20 cellular contexts compared by ENCODE assay signal in the genomic region with DNA sequence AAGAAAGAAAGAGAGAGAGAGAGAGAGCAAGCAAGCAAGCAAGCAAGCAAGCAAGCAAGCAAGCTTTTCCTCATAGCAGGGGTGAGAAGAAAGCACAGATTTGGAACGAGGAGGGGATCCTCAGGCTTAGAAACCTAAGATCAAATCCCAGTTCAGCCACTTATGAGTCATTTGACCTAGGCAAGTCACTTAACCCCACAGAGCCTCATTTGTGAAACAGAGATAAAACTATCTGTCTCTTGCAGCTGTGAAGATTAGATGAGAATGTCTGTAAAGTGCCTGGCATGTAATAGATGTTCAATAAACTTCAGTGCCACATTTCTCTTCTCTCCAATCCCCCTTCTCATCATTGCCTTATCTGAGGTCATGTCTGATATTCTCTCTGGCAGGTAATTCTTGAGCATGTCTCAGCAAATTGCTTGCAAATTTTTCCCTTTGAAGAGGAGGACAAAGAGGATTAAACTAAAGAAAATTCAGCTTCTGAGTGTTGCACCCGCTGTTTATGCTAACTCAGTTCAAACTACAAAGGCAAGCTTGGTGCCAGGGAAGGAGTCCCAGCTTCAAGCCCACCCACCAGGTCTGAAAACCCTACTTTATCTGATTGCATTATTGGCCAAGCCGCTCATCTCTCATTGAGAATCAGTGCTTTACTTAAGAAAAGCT. TPM values are rescaled to one million over a fixed set of nuclear protein-coding genes. Genes with fewer than 3 reads are reported as not detected.
DNase-seq lines count a peak whose midpoint lies in the region; ATAC-seq and TF ChIP-seq lines count a peak whose summit lies in the region.
"Had no signal": no experiment of that assay in that cellular context is flagged by ENCODE, and none has a peak within 500 bp of the region (broad histone marks: within the 10 kb centered on the region; RNA-seq: fewer than 3 reads in every experiment).

No MANE protein-coding gene starts in this region.

- ATAC-seq in left cardiac atrium: no peak
- ATAC-seq: CD8-positive, alpha-beta T cell had no signal

- H3K9me3 Mint-ChIP-seq in endodermal cell: no peaks in the 10 kb centered on the region
- H3K9me3 Mint-ChIP-seq: CD14-positive monocyte; CD8-positive, alpha-beta T cell; H9 had no signal

- intact Hi-C loops in left cardiac atrium (cut with DNase I): no loop called here

- peaks cover 46% of the 10 kb centered on the region for H3K27me3 Mint-ChIP-seq in endodermal cell (ENCODE audit: insufficient read depth)

- no peak overlapping the region for H3K4me3 Mint-ChIP-seq in endodermal cell
- H3K4me3 Mint-ChIP-seq: CD14-positive monocyte; CD8-positive, alpha-beta T cell had no signal

- WGBS in endodermal cell (ENCODE audit: insufficient coverage in 1 of 2, insufficient read length in 1 of 2), 2 experiments: 4 to 5% methylated on average over 3 of the region's 3 CpGs

- DNase-seq in ELF-1 (ENCODE audit: low read depth, low spot score) (peak; percentile 23), OCI-M1 (lab: John Stamatoyannopoulos, UW) (peak; percentile 31), endodermal cell (peak; percentile 77), iPS-NIHi11 (ENCODE audit: low spot score) (peak; percentile 14), putamen (ENCODE audit: low spot score) (no peak), GF-D8 (lab: John Stamatoyannopoulos, UW) (no peak), retina (no peak), left cardiac atrium (no peak)
- DNase-seq: CD8-positive, alpha-beta T cell; COR-L47; DMS153; DMS79 treated with DMSO at 0.1 percent for 48 hours; EL; GDM1; H9; IMR-90 had no signal

- H3K9me3 ChIP-seq in endodermal cell (ENCODE audit: control insufficient read depth, low read length): no peaks in the 10 kb centered on the region

- H3K36me3 ChIP-seq in endodermal cell (ENCODE audit: control insufficient read depth, insufficient read depth, low read length): no peaks in the 10 kb centered on the region

- H3K27ac ChIP-seq in endodermal cell (ENCODE audit: low read depth, low read length): no peak overlapping the region
- H3K27ac ChIP-seq: 22Rv1, HL-60 had no signal

- H3K36me3 Mint-ChIP-seq in endodermal cell (ENCODE audit: low read depth): no peaks in the 10 kb centered on the region
- H3K36me3 Mint-ChIP-seq: CD14-positive monocyte; CD8-positive, alpha-beta T cell had no signal

- H3K4me3 ChIP-seq in endodermal cell (ENCODE audit: low read length): no peak overlapping the region

- peaks cover 16% of the 10 kb centered on the region for H3K27me3 ChIP-seq in endodermal cell (ENCODE audit: control insufficient read depth, insufficient read depth, low read length, poor library complexity, severe bottlenecking)

- peaks cover 53% of the 10 kb centered on the region for H3K4me1 Mint-ChIP-seq in endodermal cell
- H3K4me1 Mint-ChIP-seq: CD14-positive monocyte had no signal

- no peak overlapping the region for H3K9ac ChIP-seq in endodermal cell (ENCODE audit: extremely low read depth, low read length, poor library complexity, severe bottlenecking)

- peaks cover 23% of the 10 kb centered on the region for H3K4me1 ChIP-seq in endodermal cell (ENCODE audit: control insufficient read depth, insufficient read depth, low read length)

- TF ChIP-seq CTCF in endodermal cell (conservative IDR thresholded peaks at IDR 0.05): no peak

- H3K27ac Mint-ChIP-seq in endodermal cell: no peak overlapping the region
- H3K27ac Mint-ChIP-seq: CD14-positive monocyte; CD8-positive, alpha-beta T cell; H9 had no signal

RNA-seq across cellular contexts. Expression of gene ALK, which starts 20.3 kb away (rescaled TPM):
- total RNA-seq in endodermal cell: under 1 TPM; 0.13 to 0.46 TPM
- 2.4 TPM for polyA plus RNA-seq in endodermal cell (2013, experiment 1 of 2)
- polyA plus RNA-seq in endodermal cell (2013, experiment 2 of 2): 3.1 TPM
- total RNA-seq in left cardiac atrium: under 1 TPM; 0.21 to 0.26 TPM
- total RNA-seq: CD8-positive, alpha-beta T cell; H9; IMR-90 had no signal
- polyA plus RNA-seq: BJ, CD14-positive monocyte, IMR-90 had no signal

Comparison
In these comparisons a context has a peak if more than half of its experiments do, and no peak if none do; other contexts are left out.
1. DNase-seq: peak in ELF-1 (single experiment), OCI-M1 (single experiment), endodermal cell (single experiment) and iPS-NIHi11 (single experiment); none in putamen (single experiment), GF-D8 (single experiment), retina (single experiment) and left cardiac atrium (single experiment).